Comparison of ENCODE assay signal across 8 cellular contexts in the genomic region with DNA sequence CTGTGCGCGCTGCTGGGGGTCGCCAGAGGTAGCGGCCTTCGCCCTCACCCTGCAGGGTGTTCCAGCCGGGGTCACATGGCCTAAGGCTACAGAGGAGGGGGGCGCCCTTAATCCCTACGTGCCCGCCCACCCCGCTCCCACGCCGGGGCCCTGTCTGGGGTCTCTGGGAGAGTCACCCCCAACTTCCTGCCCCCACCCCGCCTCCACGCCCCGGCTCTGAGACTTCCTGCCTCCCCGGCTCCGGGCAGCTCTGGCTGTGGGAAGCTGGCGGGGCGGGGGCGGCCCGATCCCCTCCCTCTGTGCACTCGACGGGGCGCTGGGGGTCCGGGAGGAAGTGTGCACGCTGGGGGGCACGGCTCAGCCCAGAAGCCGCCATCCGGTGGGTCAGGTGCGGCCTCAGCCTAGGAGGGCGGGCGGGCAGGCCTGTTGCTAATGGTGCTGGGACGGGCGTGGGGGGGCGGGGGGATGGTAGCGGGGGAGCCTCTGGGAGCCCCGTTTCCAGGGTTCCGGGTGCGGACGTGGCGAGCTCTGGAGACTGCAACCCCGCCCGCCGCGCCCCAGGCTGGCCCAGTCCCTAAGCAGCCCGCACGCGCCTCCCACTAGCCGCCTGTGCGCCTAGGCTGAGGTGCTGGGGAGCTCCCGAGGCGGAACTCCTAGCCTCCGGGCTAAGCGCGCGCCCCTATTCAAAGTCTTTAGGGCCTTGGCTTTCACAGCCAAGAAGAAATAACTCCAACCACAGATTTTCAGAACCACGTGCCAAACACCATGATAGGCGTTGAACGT.
DNase-seq lines count a peak whose midpoint lies in the region; ATAC-seq, FAIRE-seq and TF ChIP-seq lines count a peak whose summit lies in the region.

No MANE protein-coding gene starts in this region.

- ATAC-seq in A549 (no peak), body of pancreas (no peak), GM21367 (IDR thresholded peaks at IDR 0.05; ENCODE audit: unreplicated experiment) (no peak), GM18868 (IDR thresholded peaks at IDR 0.05; ENCODE audit: unreplicated experiment) (no peak)

- TF ChIP-seq CTCF in A549 (IDR thresholded peaks at IDR 0.05) (no peak), body of pancreas (IDR thresholded peaks at IDR 0.05) (no peak)

- H3K4me1 ChIP-seq in A549 (peaks cover 19% of the 10 kb centered on the region; the same call in 2 of the 3 replicates), body of pancreas (peaks cover 37% of the 10 kb centered on the region)

- H3K36me3 Mint-ChIP-seq in IgD-negative memory B cell = no peaks in the 10 kb centered on the region

- H3K27me3 ChIP-seq in body of pancreas = no peaks in the 10 kb centered on the region
- no peaks in the 10 kb centered on the region for H3K27me3 ChIP-seq in layer of hippocampus (ENCODE audit: control insufficient read depth, insufficient read depth, low read length)

- WGBS in A549 (ENCODE audit: missing lambda C conversion rate) = 89% methylated on average over 31 of the region's 59 CpGs
- 44 to 72% methylated on average over 25 to 39 of the region's 59 CpGs for WGBS in body of pancreas, 2 donors

- DNase-seq in A549 (ENCODE audit: low read depth in 1 of 2, low spot score in 1 of 2) = no peak
- peak in 1 of 4 donors; percentile 28 for DNase-seq in body of pancreas
- peak; percentile 50 for DNase-seq in superior temporal gyrus (ENCODE audit: extremely low spot score)
- no peak for DNase-seq in 8988T

- H3K4me1 Mint-ChIP-seq in IgD-negative memory B cell = peaks cover 16 to 36% (median 32%) of the 10 kb centered on the region in 3 donors

- H3K4me3 Mint-ChIP-seq in IgD-negative memory B cell = peak overlapping the region; percentile 79 to 93 (median 87)

- peak overlapping the region; percentile 55 for H3K4me2 ChIP-seq in A549

- H3K9me3 ChIP-seq in A549 (no peaks in the 10 kb centered on the region), body of pancreas (no peaks in the 10 kb centered on the region)

- POLR2A ChIA-PET in A549 (lab: Yijun Ruan, JAX) = no interaction called here

- intact Hi-C loops in body of pancreas (cut with DNase I) = loop anchor here (5.0 kb wide), 1 partner anchor 53 kb away; no protein-coding TSS in a partner anchor

- no peaks in the 10 kb centered on the region for H3K9me3 Mint-ChIP-seq in IgD-negative memory B cell

- H3K27me3 Mint-ChIP-seq in IgD-negative memory B cell = peaks cover 6% of the 10 kb centered on the region

- CTCF ChIA-PET in A549 (lab: Yijun Ruan, JAX) = interaction anchor here (0.7 to 6.6 kb wide), 9 partner anchors 9 to 214 kb away, joined by 3 to 46 read pairs (median 7); no protein-coding TSS in a partner anchor

- H3K27ac ChIP-seq in A549 = peak overlapping the region; percentile 4 to 87; a peak in 3 of 6 replicates
- peak overlapping the region; percentile 32 to 66 (median 53) for H3K27ac ChIP-seq in body of pancreas
- H3K27ac ChIP-seq in layer of hippocampus (ENCODE audit: low read depth, low read length) = peak overlapping the region; percentile 75

- FAIRE-seq in A549 (lab: Jason Lieb, UNC) = no peak

- no peak for TF ChIP-seq EP300 in A549 (IDR thresholded peaks at IDR 0.05)

- H3K36me3 ChIP-seq in body of pancreas (replicated peaks in 1 of 2; ENCODE audit: insufficient read depth in 1 of 2, low read depth in 2 of 2) = no peaks in the 10 kb centered on the region

- H3K4me3 ChIP-seq in A549 (no peak overlapping the region), body of pancreas (no peak overlapping the region)

- H3K27ac Mint-ChIP-seq in IgD-negative memory B cell = peak overlapping the region; percentile 83 to 98 (median 88)

- TF ChIP-seq POLR2A in A549 (IDR thresholded peaks at IDR 0.05; ENCODE audit: low read length) (no peak), body of pancreas (IDR thresholded peaks at IDR 0.05) (no peak)

- TF ChIP-seq RAD21 in A549 (conservative IDR thresholded peaks at IDR 0.05 in 1 of 2, IDR thresholded peaks at IDR 0.05 in 1 of 2) = no peak

TF ChIP-seq in A549, 52 proteins besides CTCF, POLR2A, EP300 and RAD21:
- TF ChIP-seq RNF2 (IDR thresholded peaks at IDR 0.05; ENCODE audit: borderline replicate concordance, low read depth) = no peak
- TF ChIP-seq MAZ (IDR thresholded peaks at IDR 0.05; ENCODE audit: borderline replicate concordance, low read depth, low read length) = no peak
- TF ChIP-seq, protein P1, sequence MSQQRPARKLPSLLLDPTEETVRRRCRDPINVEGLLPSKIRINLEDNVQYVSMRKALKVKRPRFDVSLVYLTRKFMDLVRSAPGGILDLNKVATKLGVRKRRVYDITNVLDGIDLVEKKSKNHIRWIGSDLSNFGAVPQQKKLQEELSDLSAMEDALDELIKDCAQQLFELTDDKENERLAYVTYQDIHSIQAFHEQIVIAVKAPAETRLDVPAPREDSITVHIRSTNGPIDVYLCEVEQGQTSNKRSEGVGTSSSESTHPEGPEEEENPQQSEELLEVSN (IDR thresholded peaks at IDR 0.05; ENCODE audit: borderline replicate concordance, low read depth) = no peak
- no peak for TF ChIP-seq CBX8 (IDR thresholded peaks at IDR 0.05)
- no peak for TF ChIP-seq POLR2AphosphoS2 (conservative IDR thresholded peaks at IDR 0.05; ENCODE audit: low read length)
- TF ChIP-seq TFCP2L1 (CRISPR knock-in tag; IDR thresholded peaks at IDR 0.05) = no peak
- no peak for TF ChIP-seq FOXS1 (CRISPR knock-in tag; IDR thresholded peaks at IDR 0.05)
- TF ChIP-seq ZFP36 (IDR thresholded peaks at IDR 0.05; ENCODE audit: borderline replicate concordance, partially characterized antibody) = no peak
- no peak for TF ChIP-seq GATA3 (IDR thresholded peaks at IDR 0.05; ENCODE audit: borderline replicate concordance)
- no peak for TF ChIP-seq CHD2 (IDR thresholded peaks at IDR 0.05; ENCODE audit: low read length, partially characterized antibody)
- TF ChIP-seq NPAS2 (CRISPR knock-in tag; IDR thresholded peaks at IDR 0.05; ENCODE audit: borderline replicate concordance) = no peak
- no peak for TF ChIP-seq BHLHE40 (IDR thresholded peaks at IDR 0.05; ENCODE audit: low read depth, low read length)
- TF ChIP-seq HOXB13 (CRISPR knock-in tag; IDR thresholded peaks at IDR 0.05; ENCODE audit: low read depth) = no peak
- TF ChIP-seq RCOR1 (IDR thresholded peaks at IDR 0.05; ENCODE audit: low read depth, low read length) = no peak
- no peak for TF ChIP-seq FOSB (CRISPR knock-in tag; IDR thresholded peaks at IDR 0.05)
- TF ChIP-seq SREBF2 (IDR thresholded peaks at IDR 0.05) = no peak
